ENCODE assay signal across 27 cellular contexts in genomic region chr5:66861402-66861801, GRCh38.
DNase-seq lines count a peak whose midpoint lies in the region; ATAC-seq, FAIRE-seq and TF ChIP-seq lines count a peak whose summit lies in the region.
"Had no signal": no experiment of that assay in that cellular context is flagged by ENCODE, and none has a peak within 500 bp of the region (broad histone marks: within the 10 kb centered on the region; RNA-seq: fewer than 3 reads in every experiment).

No MANE protein-coding gene starts in this region.

- TF ChIP-seq RAD21 in HepG2 (CRISPR knock-in tag; IDR thresholded peaks at IDR 0.05), result no peak

- no peak overlapping the region for H2AFZ ChIP-seq in Loucy (ENCODE audit: low read length)
- H2AFZ ChIP-seq in HepG2 (ENCODE audit: low read length), result no peak overlapping the region
- H2AFZ ChIP-seq: PC-9 had no signal

- H3K4me1 ChIP-seq in Loucy (ENCODE audit: insufficient read depth, low read length, poor library complexity, severe bottlenecking), result no peaks in the 10 kb centered on the region
- no peaks in the 10 kb centered on the region for H3K4me1 ChIP-seq in HepG2 (ENCODE audit: insufficient read depth, low read length)
- H3K4me1 ChIP-seq: transverse colon had no signal

- WGBS in HepG2 (ENCODE audit: low lambda C conversion rate), result 0% methylated on average over 1 of the region's 1 CpG

- TF ChIP-seq CTCF in Loucy (conservative IDR thresholded peaks at IDR 0.05; ENCODE audit: low read length) (peak; percentile 17; the same call in 1 of the 2 replicates), WI38 (IDR thresholded peaks at IDR 0.05; ENCODE audit: low read depth, low read length) (peak; percentile 22; the same call in 1 of the 2 replicates), HepG2 (CRISPR knock-in tag; IDR thresholded peaks at IDR 0.05) (0 out of 2 replicates have a peak, but pooled peaks have one; percentile 4)

- POLR2A ChIA-PET in HepG2 (lab: Yijun Ruan, JAX), result no interaction called here

- H3K36me3 ChIP-seq in Loucy (ENCODE audit: insufficient read depth, low read length) (no peaks in the 10 kb centered on the region), HepG2 (replicated peaks in 1 of 2; ENCODE audit: control insufficient read depth in 1 of 2, insufficient read depth in 2 of 2, low read length in 2 of 2) (no peaks in the 10 kb centered on the region)
- H3K36me3 ChIP-seq: brain microvascular endothelial cell, left ventricle myocardium inferior, transverse colon had no signal

- H3K9me2 ChIP-seq in Loucy (replicated peaks; ENCODE audit: low read depth, low read length), result no peaks in the 10 kb centered on the region

- FAIRE-seq in HepG2 (lab: Jason Lieb, UNC), result no peak
- FAIRE-seq: G401.6, H54 had no signal

- no peak overlapping the region for H3K27ac ChIP-seq in HepG2 (ENCODE audit: extremely low read length, insufficient read depth, low read length)
- H3K27ac ChIP-seq: brain microvascular endothelial cell, epithelial cell of prostate, HL-60, left ventricle myocardium inferior, PC-9, transverse colon, VCaP had no signal

- intact Hi-C loops in HepG2 (cut with micrococcal nuclease; ENCODE audit: unreplicated experiment), result no loop called here

- CTCF ChIA-PET in HepG2 (lab: Yijun Ruan, JAX; ENCODE audit: low intra/inter-chr PET ratio, low total read pairs), result no interaction called here

- peak; percentile 3 for DNase-seq in EH (ENCODE audit: low read depth)
- no peak for DNase-seq in HepG2 (ENCODE audit: low spot score)
- no peak for DNase-seq in H4 (ENCODE audit: low spot score)
- DNase-seq in T-helper 1 cell, result no peak
- DNase-seq in kidney tubule cell (ENCODE audit: low spot score), result no peak
- DNase-seq: activated CD4-positive, alpha-beta T cell treated with anti-CD3 and anti-CD28 coated beads for 4 hours; amygdala; brain microvascular endothelial cell; C1 segment of cervical spinal cord; left ventricle myocardium inferior; naive thymus-derived CD8-positive, alpha-beta T cell; NCI-H1417 treated with DMSO at 0.1 percent for 48 hours; NCI-H2107; NCI-H446 treated with DMSO at 0.1 percent for 48 hours; NK-92 treated with Interleukin-12 subunit alpha and Interleukin-12 subunit beta, amount 100 ng/mL, for 24 hours; PC-9; SHP77; stimulated activated CD4-positive, alpha-beta T cell treated with anti-CD3 and anti-CD28 coated beads, Interleukin-4, amount 100 ng/mL, for 4 hours; T1000; transverse colon had no signal

- TF ChIP-seq EP300 in HepG2 (IDR thresholded peaks at IDR 0.05; ENCODE audit: low read depth in 2 of 2, low read length in 2 of 2), result no peak
- TF ChIP-seq EP300 in HepG2 (CRISPR knock-in tag; IDR thresholded peaks at IDR 0.05; ENCODE audit: borderline replicate concordance), result no peak

- no peak for TF ChIP-seq POLR2A in HepG2 (IDR thresholded peaks at IDR 0.05; ENCODE audit: insufficient read depth in 1 of 2, low read depth in 2 of 2, low read length in 2 of 2)

- no peaks in the 10 kb centered on the region for H3K27me3 ChIP-seq in Loucy (ENCODE audit: insufficient read depth, low read length, poor library complexity, severe bottlenecking)
- 0 out of 5 replicates have a peak, but pooled peaks cover 0 to 3% of the 10 kb centered on the region in 2 experiments for H3K27me3 ChIP-seq in HepG2 (ENCODE audit: control insufficient read depth in 1 of 2, insufficient read depth in 2 of 2, low read length in 2 of 2)
- H3K27me3 ChIP-seq: brain microvascular endothelial cell, transverse colon had no signal

- in situ Hi-C loops in HepG2 (cut with HindIII; ENCODE audit: extremely low pct_ligation_motif_present, low pct_unique_long_range_greater_than_20kb), result no loop called here

- no peak overlapping the region for H3K4me2 ChIP-seq in Loucy (ENCODE audit: low read depth, low read length, poor library complexity, severe bottlenecking)
- no peak overlapping the region for H3K4me2 ChIP-seq in HepG2 (ENCODE audit: low read depth, low read length)
- H3K4me2 ChIP-seq: PC-9 had no signal

- H3K4me3 ChIP-seq in Loucy (ENCODE audit: low read length, poor library complexity, severe bottlenecking) (no peak overlapping the region), WI38 (ENCODE audit: low read depth, low read length) (no peak overlapping the region), HepG2 (replicated peaks in 1 of 3; ENCODE audit: insufficient read depth in 1 of 3, low read depth in 2 of 3, low read length in 3 of 3) (no peak overlapping the region)
- H3K4me3 ChIP-seq: PC-9, transverse colon had no signal

- no peaks in the 10 kb centered on the region for H3F3A ChIP-seq in Loucy (ENCODE audit: low read depth)

- no peak for ATAC-seq in HepG2
- ATAC-seq: naive thymus-derived CD8-positive, alpha-beta T cell had no signal

- H3K9ac ChIP-seq in Loucy (ENCODE audit: low read depth, low read length, poor library complexity, severe bottlenecking) (no peak overlapping the region), HepG2 (ENCODE audit: insufficient read depth, low read depth, low read length) (no peak overlapping the region)

- no peaks in the 10 kb centered on the region for H3K9me3 ChIP-seq in Loucy (ENCODE audit: insufficient read depth, low read depth, low read length)
- no peaks in the 10 kb centered on the region for H3K9me3 ChIP-seq in HepG2 (ENCODE audit: low read length)
- H3K9me3 ChIP-seq: left ventricle myocardium inferior, transverse colon had no signal

- no peaks in the 10 kb centered on the region for H4K20me1 ChIP-seq in Loucy (ENCODE audit: insufficient read depth, low read length, poor library complexity, severe bottlenecking)
- no peaks in the 10 kb centered on the region for H4K20me1 ChIP-seq in HepG2 (ENCODE audit: insufficient read depth, low read length)

- no TSS peak for BruUV-seq in HepG2 (replicated peaks; lab: Mats Ljungman, UMichigan)

- H3K79me2 ChIP-seq in Loucy (ENCODE audit: insufficient read depth, low read length) (no peaks in the 10 kb centered on the region), HepG2 (ENCODE audit: insufficient read depth, low read length) (no peaks in the 10 kb centered on the region)

TF ChIP-seq in HepG2, 621 proteins besides CTCF, POLR2A, EP300 and RAD21:
- TF ChIP-seq KLF11 (CRISPR knock-in tag; IDR thresholded peaks at IDR 0.05) (no peak), ZNF776 (CRISPR knock-in tag; IDR thresholded peaks at IDR 0.05) (no peak), EHMT2 (IDR thresholded peaks at IDR 0.05; ENCODE audit: borderline replicate concordance, low read depth, low read length) (no peak), CSRNP1 (CRISPR knock-in tag; IDR thresholded peaks at IDR 0.05) (no peak), ZNF629 (CRISPR knock-in tag; conservative IDR thresholded peaks at IDR 0.05) (peak; percentile 59)
